Comparison of ENCODE assay signal across 18 cellular contexts in the genomic region with DNA sequence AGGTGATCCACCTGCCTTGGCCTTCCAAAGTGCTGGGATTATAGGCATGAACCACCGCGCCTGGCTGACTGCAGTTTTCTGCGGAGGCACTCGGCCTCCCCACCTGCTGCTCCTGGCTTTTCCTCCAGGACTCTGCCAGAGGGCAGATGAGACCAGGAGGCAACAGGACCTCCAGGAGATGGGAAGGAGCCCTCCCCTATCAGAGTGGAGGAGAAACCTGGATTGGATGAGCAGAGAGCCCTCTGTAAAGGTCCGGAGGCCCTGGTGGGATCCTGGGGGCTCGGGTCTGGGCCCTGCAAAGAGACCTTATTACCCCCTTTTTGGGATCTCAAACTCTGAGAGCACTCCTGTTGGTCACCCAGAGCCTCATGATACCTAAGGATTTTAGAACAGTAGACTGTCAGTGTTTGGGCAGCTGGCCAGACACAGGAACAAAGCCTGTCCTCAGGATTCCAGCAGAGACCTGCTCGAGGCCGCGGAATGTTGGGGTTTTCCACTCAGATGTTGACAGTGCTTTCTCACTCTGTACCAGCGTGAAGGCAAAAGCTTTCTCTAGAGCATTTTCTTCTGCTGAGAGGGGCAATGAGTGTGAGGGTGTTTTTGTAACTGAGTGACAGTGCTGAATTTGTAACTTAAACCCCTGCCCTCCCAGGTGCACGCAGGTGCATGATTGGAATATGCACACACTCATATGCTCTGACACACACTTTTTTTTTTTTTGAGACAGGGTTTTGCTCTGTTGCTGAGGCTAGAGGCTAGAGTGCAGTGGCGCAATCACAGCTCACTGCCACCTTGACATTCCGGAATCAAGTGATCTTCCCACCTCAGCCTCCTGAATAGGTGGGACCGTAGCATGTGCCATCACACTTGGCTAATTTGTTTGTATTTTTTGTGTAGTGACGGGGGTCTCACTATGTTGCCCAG. TPM values are rescaled to one million over a fixed set of nuclear protein-coding genes. Genes with fewer than 3 reads are reported as not detected.
A peak's percentile ranks its signal among the peaks of the same experiment; 100 is the strongest.
DNase-seq lines count a peak whose midpoint lies in the region; ATAC-seq and TF ChIP-seq lines count a peak whose summit lies in the region.
"Had no signal": no experiment of that assay in that cellular context is flagged by ENCODE, and none has a peak within 500 bp of the region (broad histone marks: within the 10 kb centered on the region; RNA-seq: fewer than 3 reads in every experiment).

No MANE protein-coding gene starts in this region.

- H3K23ac ChIP-seq in mesenchymal stem cell (ENCODE audit: low read length in 2 of 2): no peak overlapping the region

- DNase-seq in DMS79 (lab: John Stamatoyannopoulos, UW) (peak; percentile 50), NCI-H2107 treated with DMSO at 0.1 percent for 48 hours (lab: John Stamatoyannopoulos, UW; ENCODE audit: unreplicated experiment) (peak; percentile 22), T47D (ENCODE audit: low read depth in 1 of 2, low spot score in 1 of 2) (peak; percentile 14 to 60), mesenchymal stem cell (no peak), SIG-M5 treated with dmso at 0.1 percent for 504 hours (lab: John Stamatoyannopoulos, UW; ENCODE audit: unreplicated experiment) (no peak), ovary (no peak), GM03348 (ENCODE audit: low spot score) (no peak)
- DNase-seq: activated B cell treated with CpG ODN at 0.5 μM for 24 hours; activated T-cell treated with anti-CD3 and anti-CD28 coated beads, Interleukin-2, amount 50 U/mL, for 24 hours; C1 segment of cervical spinal cord; heart left ventricle; Kasumi-1; NCI-H345; stimulated activated CD4-positive, alpha-beta T cell treated with anti-CD3 and anti-CD28 coated beads, Interleukin-2, amount 100 ng/mL, for 48 hours; stimulated activated naive CD4-positive, alpha-beta T cell treated with Interleukin-2 at 50 U/mL for 16 hours had no signal

- no peak for ATAC-seq in GM18502 (IDR thresholded peaks at IDR 0.05; ENCODE audit: poor library complexity, unreplicated experiment)
- ATAC-seq: heart left ventricle had no signal

- intact Hi-C loops in ovary (cut with DNase I): no loop called here

- no peak overlapping the region for H2BK15ac ChIP-seq in mesenchymal stem cell (ENCODE audit: low read depth, poor library complexity, severe bottlenecking)

- H3K36me3 ChIP-seq in mesenchymal stem cell (ENCODE audit: control insufficient read depth in 1 of 2, insufficient read depth in 2 of 2, low read depth in 1 of 2, low read length in 2 of 2) (no peaks in the 10 kb centered on the region), ovary (no peaks in the 10 kb centered on the region)
- H3K36me3 ChIP-seq: ascending aorta, heart left ventricle, SJSA1 had no signal

- H3K27me3 ChIP-seq in mesenchymal stem cell (ENCODE audit: control insufficient read depth in 1 of 2, insufficient read depth in 1 of 2, low read length in 2 of 2) (peaks cover 15 to 48% of the 10 kb centered on the region in 2 experiments), ovary (no peaks in the 10 kb centered on the region)
- H3K27me3 ChIP-seq: ascending aorta, SJSA1 had no signal

- no peak overlapping the region for H3K4me2 ChIP-seq in mesenchymal stem cell (ENCODE audit: low read length, poor library complexity, severe bottlenecking)

- H3K27ac ChIP-seq in mesenchymal stem cell (ENCODE audit: low read length, poor library complexity, severe bottlenecking) (peak overlapping the region; percentile 13), ovary (no peak overlapping the region)
- H3K27ac ChIP-seq: ascending aorta, heart left ventricle, SJSA1 had no signal

- no peak for TF ChIP-seq EP300 in ovary (IDR thresholded peaks at IDR 0.05)

- H4K91ac ChIP-seq in mesenchymal stem cell (ENCODE audit: low read length): no peak overlapping the region

- WGBS in mesenchymal stem cell: 90% methylated on average over 13 of the region's 15 CpGs
- 84 to 89% (median 87%) methylated on average over 15 of the region's 15 CpGs for WGBS in ovary, 3 donors

- H3K4me1 ChIP-seq in mesenchymal stem cell (ENCODE audit: control insufficient read depth, insufficient read depth, low read depth, low read length): peaks cover 8% of the 10 kb centered on the region
- no peaks in the 10 kb centered on the region for H3K4me1 ChIP-seq in ovary (ENCODE audit: insufficient read depth)
- H3K4me1 ChIP-seq: ascending aorta, heart left ventricle, SJSA1 had no signal

- no peak overlapping the region for H3K4ac ChIP-seq in mesenchymal stem cell (ENCODE audit: low read depth in 1 of 2, low read length in 2 of 2)

- no peak overlapping the region for H3K9ac ChIP-seq in mesenchymal stem cell (ENCODE audit: low read length)

- no peaks in the 10 kb centered on the region for H3K9me3 ChIP-seq in mesenchymal stem cell (ENCODE audit: control insufficient read depth, low read length)
- H3K9me3 ChIP-seq in ovary: no peaks in the 10 kb centered on the region
- H3K9me3 ChIP-seq: ascending aorta, heart left ventricle, SJSA1 had no signal

- in situ Hi-C loops in T47D (cut with HindIII; ENCODE audit: low pct_unique_long_range_greater_than_20kb, low sequenced_read_pairs): no loop called here

- H3K4me3 ChIP-seq in mesenchymal stem cell (ENCODE audit: insufficient read depth in 1 of 2, low read depth in 1 of 2, low read length in 2 of 2) (no peak overlapping the region), ovary (no peak overlapping the region)
- H3K4me3 ChIP-seq: ascending aorta, heart left ventricle, SJSA1 had no signal

- peak overlapping the region; percentile 65 for H2AK5ac ChIP-seq in mesenchymal stem cell (ENCODE audit: low read length, severe bottlenecking)

- no peak overlapping the region for H3K18ac ChIP-seq in mesenchymal stem cell (ENCODE audit: low read depth in 1 of 2, low read length in 2 of 2)

- H2AFZ ChIP-seq in mesenchymal stem cell (ENCODE audit: low read depth, low read length): no peak overlapping the region

- H2BK5ac ChIP-seq in mesenchymal stem cell (ENCODE audit: low read depth, low read length, poor library complexity, severe bottlenecking): no peak overlapping the region

- H3K14ac ChIP-seq in mesenchymal stem cell (ENCODE audit: low read length in 2 of 2): no peak overlapping the region

- H2BK12ac ChIP-seq in mesenchymal stem cell (ENCODE audit: low read length in 2 of 2): no peak overlapping the region

- no peak overlapping the region for H2BK120ac ChIP-seq in mesenchymal stem cell (ENCODE audit: low read depth, low read length)

- H4K8ac ChIP-seq in mesenchymal stem cell (ENCODE audit: low read length): no peak overlapping the region

- TF ChIP-seq CTCF in ovary (IDR thresholded peaks at IDR 0.05): no peak

- H3K79me1 ChIP-seq in mesenchymal stem cell (replicated peaks; ENCODE audit: low read length, poor library complexity, severe bottlenecking): no peaks in the 10 kb centered on the region

- no peak for TF ChIP-seq POLR2A in ovary (IDR thresholded peaks at IDR 0.05)

RNA-seq across cellular contexts. Expression of a gene that starts 48.4 kb away (rescaled TPM):
- not detected for polyA plus RNA-seq in mesenchymal stem cell (2013, experiment 1 of 2)
- polyA plus RNA-seq in mesenchymal stem cell (2013, experiment 2 of 2): not detected
- total RNA-seq in ovary: 1 to 10 TPM in 2 of 7 donors, under 1 TPM in 2, not detected in 3; 0.30 to 4.3 (median 2.4) TPM
- polyA plus RNA-seq in ovary: under 1 TPM; 0.18 to 0.23 TPM
- total RNA-seq: activated B cell treated with CpG ODN at 0.5 μM for 24 hours, ascending aorta, SJSA1 had no signal

Comparison
In these comparisons a context has a peak if more than half of its experiments do, and no peak if none do; other contexts are left out.
1. DNase-seq: peak in DMS79 (single experiment), NCI-H2107 treated with DMSO at 0.1 percent for 48 hours (single experiment) and T47D (2 of 2); none in mesenchymal stem cell (single experiment), SIG-M5 treated with dmso at 0.1 percent for 504 hours (single experiment), ovary (0 of 5) and GM03348 (single experiment).